Comparison of ENCODE assay signal across 8 cellular contexts in genomic region chr3:12966847-12967750, GRCh38.
A peak's percentile ranks its signal among the peaks of the same experiment; 100 is the strongest.
DNase-seq lines count a peak whose midpoint lies in the region; ATAC-seq, FAIRE-seq and TF ChIP-seq lines count a peak whose summit lies in the region.

No MANE protein-coding gene starts in this region.

- peak; percentile 28 for FAIRE-seq in GM12891 (lab: Jason Lieb, UNC)

- H3K9me3 ChIP-seq in SJSA1 (replicated peaks) (no peaks in the 10 kb centered on the region), endocrine pancreas (ENCODE audit: control insufficient read depth, low read length) (no peaks in the 10 kb centered on the region)

- H3K4me1 ChIP-seq in SJSA1 (replicated peaks): peaks cover 4% of the 10 kb centered on the region; the same call in 1 of the 2 replicates
- no peaks in the 10 kb centered on the region for H3K4me1 ChIP-seq in endocrine pancreas (ENCODE audit: control insufficient read depth, insufficient read depth, low read length)

- H3K36me3 ChIP-seq in SJSA1 (peaks cover 4% of the 10 kb centered on the region), endocrine pancreas (ENCODE audit: control insufficient read depth, insufficient read depth, low read length) (no peaks in the 10 kb centered on the region)

- peak; percentile 52 for ATAC-seq in HG02623 (IDR thresholded peaks at IDR 0.05; ENCODE audit: unreplicated experiment)
- peak; percentile 10 to 15 for ATAC-seq in naive B cell (ENCODE audit: low read depth in 2 of 2)

- peak overlapping the region; percentile 77 to 92 (median 85) for H3K4me3 Mint-ChIP-seq in naive B cell

- peak overlapping the region in 5 of 6 donors; percentile 84 to 95 (median 93) for H3K27ac Mint-ChIP-seq in naive B cell

- DNase-seq in GM12891 (ENCODE audit: insufficient read length, low spot score) (no peak), SJSA1 (ENCODE audit: low read depth in 1 of 2, low spot score in 2 of 2) (peak in 1 of 2 experiments; percentile 52), naive B cell (no peak), posterior vena cava (ENCODE audit: low spot score) (no peak), NCI-H1930 (lab: John Stamatoyannopoulos, UW) (no peak), Ammon's horn (ENCODE audit: low spot score) (no peak)

- peak overlapping the region; percentile 96 for H3K4me3 ChIP-seq in SJSA1
- no peak overlapping the region for H3K4me3 ChIP-seq in endocrine pancreas (ENCODE audit: control insufficient read depth, insufficient read depth, low read length)

- TF ChIP-seq POLR2A in GM12891 (IDR thresholded peaks at IDR 0.05; ENCODE audit: low read depth, low read length): no peak

- intact Hi-C loops in posterior vena cava (cut with DNase I): no loop called here

- peak overlapping the region; percentile 68 for H3K27ac ChIP-seq in SJSA1

- peaks cover 0 to 5% of the 10 kb centered on the region in 2 donors for H3K36me3 Mint-ChIP-seq in naive B cell

- H3K27me3 ChIP-seq in SJSA1 (replicated peaks) (no peaks in the 10 kb centered on the region), endocrine pancreas (ENCODE audit: control insufficient read depth, insufficient read depth, low read length) (no peaks in the 10 kb centered on the region)

- H3K27me3 Mint-ChIP-seq in naive B cell: no peaks in the 10 kb centered on the region

- peaks cover 82 to 86% (median 85%) of the 10 kb centered on the region in 3 donors for H3K4me1 Mint-ChIP-seq in naive B cell

- H3K9me3 Mint-ChIP-seq in naive B cell: no peaks in the 10 kb centered on the region

- H3K9ac ChIP-seq in endocrine pancreas (ENCODE audit: control insufficient read depth, insufficient read depth, low read length): peak overlapping the region; percentile 27

TF ChIP-seq in GM12891, 5 proteins besides CTCF, POLR2A, EP300 and RAD21:
- TF ChIP-seq TAF1 (IDR thresholded peaks at IDR 0.05; ENCODE audit: low read depth, low read length) (no peak), POU2F2 (IDR thresholded peaks at IDR 0.05; ENCODE audit: low read depth, low read length) (no peak), PAX5 (IDR thresholded peaks at IDR 0.05; ENCODE audit: insufficient read depth, low read length, severe bottlenecking) (no peak), SPI1 (IDR thresholded peaks at IDR 0.05; ENCODE audit: low read depth, low read length) (no peak), POLR2AphosphoS5 (IDR thresholded peaks at IDR 0.05; ENCODE audit: low read depth, low read length) (no peak)
